Comparison of ENCODE assay signal across 11 cellular contexts in the genomic region with DNA sequence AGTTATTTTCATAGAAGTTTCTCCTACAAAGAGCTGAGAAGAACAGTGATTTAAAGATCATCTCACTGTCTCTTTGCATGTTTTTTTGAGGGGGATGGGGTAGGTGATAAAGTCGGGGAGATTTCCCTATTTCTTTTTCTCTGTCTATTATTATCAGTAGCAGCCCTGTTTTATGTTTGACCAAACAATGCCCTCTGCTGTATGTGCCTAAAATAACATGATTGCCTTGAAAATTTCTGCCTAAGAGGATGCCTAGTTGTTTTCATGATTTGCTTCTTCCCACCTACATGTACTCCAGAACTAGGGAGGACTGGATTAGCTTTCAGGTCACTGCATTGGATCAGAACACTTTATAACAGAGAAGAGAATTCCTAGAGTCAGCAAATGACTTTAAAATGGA.
DNase-seq lines count a peak whose midpoint lies in the region; ATAC-seq and TF ChIP-seq lines count a peak whose summit lies in the region.
"Had no signal": no experiment of that assay in that cellular context is flagged by ENCODE, and none has a peak within 500 bp of the region (broad histone marks: within the 10 kb centered on the region; RNA-seq: fewer than 3 reads in every experiment).

No MANE protein-coding gene starts in this region.

- H3K9me3 Mint-ChIP-seq in chondrocyte (ENCODE audit: low read depth) = no peaks in the 10 kb centered on the region
- H3K9me3 Mint-ChIP-seq: stimulated activated naive CD8-positive, alpha-beta T cell treated with anti-CD3 and anti-CD28 coated beads, Interleukin-15, Interleukin-2, amounts not matched to agents 100 ng/mL and 50 ng/mL, for 24 hours had no signal

- DNase-seq in DMS 273 (lab: John Stamatoyannopoulos, UW; ENCODE audit: unreplicated experiment) (peak; percentile 0), DMS 273 treated with DMSO at 0.1 percent for 48 hours (lab: John Stamatoyannopoulos, UW) (no peak), NCI-H146 treated with DMSO at 0.1 percent for 48 hours (lab: John Stamatoyannopoulos, UW; ENCODE audit: unreplicated experiment) (peak; percentile 8), chondrocyte (ENCODE audit: low spot score) (no peak), pons (ENCODE audit: low spot score) (peak; percentile 65)
- no peak for DNase-seq in stimulated activated CD4-positive, alpha-beta T cell treated with anti-CD3 and anti-CD28 coated beads, Interleukin-1b, Interleukin-23, amount 100 ng/mL, for 48 hours
- DNase-seq: activated CD4-positive, alpha-beta T cell treated with anti-CD3 and anti-CD28 coated beads for 4 hours; NCI-H2029 had no signal

- H3K4me1 Mint-ChIP-seq in chondrocyte (ENCODE audit: low read depth) = no peaks in the 10 kb centered on the region

- H3K4me3 Mint-ChIP-seq in chondrocyte (ENCODE audit: unreplicated experiment) = no peak overlapping the region
- H3K4me3 Mint-ChIP-seq: stimulated activated naive CD8-positive, alpha-beta T cell treated with anti-CD3 and anti-CD28 coated beads, Interleukin-15, Interleukin-2, amounts not matched to agents 100 ng/mL and 50 ng/mL, for 24 hours had no signal

- H3K27ac Mint-ChIP-seq in chondrocyte (ENCODE audit: unreplicated experiment) = no peak overlapping the region
- H3K27ac Mint-ChIP-seq: stimulated activated naive CD8-positive, alpha-beta T cell treated with anti-CD3 and anti-CD28 coated beads, Interleukin-15, Interleukin-2, amounts not matched to agents 100 ng/mL and 50 ng/mL, for 24 hours had no signal

- no peaks in the 10 kb centered on the region for H3K36me3 Mint-ChIP-seq in chondrocyte (ENCODE audit: low read depth)

- TF ChIP-seq CTCF in chondrocyte (IDR thresholded peaks at IDR 0.05) = peak; percentile 73

- peaks cover 16% of the 10 kb centered on the region for H3K27me3 Mint-ChIP-seq in chondrocyte (ENCODE audit: low read depth)
- H3K27me3 Mint-ChIP-seq: stimulated activated naive CD8-positive, alpha-beta T cell treated with anti-CD3 and anti-CD28 coated beads, Interleukin-15, Interleukin-2, amounts not matched to agents 100 ng/mL and 50 ng/mL, for 24 hours had no signal

- ATAC-seq in GM18502 (IDR thresholded peaks at IDR 0.05; ENCODE audit: poor library complexity, unreplicated experiment) = no peak
- ATAC-seq in HG02885 (IDR thresholded peaks at IDR 0.05; ENCODE audit: poor library complexity, unreplicated experiment) = no peak

Comparison
In these comparisons a context has a peak if more than half of its experiments do, and no peak if none do; other contexts are left out.
1. DNase-seq: peak in DMS 273 (single experiment), NCI-H146 treated with DMSO at 0.1 percent for 48 hours (single experiment) and pons (single experiment); none in DMS 273 treated with DMSO at 0.1 percent for 48 hours (single experiment), chondrocyte (single experiment) and stimulated activated CD4-positive, alpha-beta T cell treated with anti-CD3 and anti-CD28 coated beads, Interleukin-1b, Interleukin-23, amount 100 ng/mL, for 48 hours (single experiment).